8 cellular contexts compared by ENCODE assay signal in genomic region chr19:45258862-45259261, GRCh38. TPM values are rescaled to one million over a fixed set of nuclear protein-coding genes. Genes with fewer than 3 reads are reported as not detected.
"Had no signal": no experiment of that assay in that cellular context is flagged by ENCODE, and none has a peak within 500 bp of the region (broad histone marks: within the 10 kb centered on the region; RNA-seq: fewer than 3 reads in every experiment).

No MANE protein-coding gene starts in this region.

- DNase-seq: IMR-90, KBM-7, KG1 had no signal

- H3K9ac ChIP-seq: KMS-11 had no signal

- H3K27ac ChIP-seq: HL-60, KMS-11 had no signal

- FAIRE-seq: HTR-8/SVneo had no signal

- H3K4me2 ChIP-seq: KMS-11 had no signal

RNA-seq across cellular contexts. Expression of gene EXOC3L2, which starts 13.7 kb away (rescaled TPM):
- total RNA-seq: HT-29, IMR-90 had no signal
- polyA plus RNA-seq: IgD-negative memory B cell had no signal
